1 cellular context compared by ENCODE assay signal in the genomic region with DNA sequence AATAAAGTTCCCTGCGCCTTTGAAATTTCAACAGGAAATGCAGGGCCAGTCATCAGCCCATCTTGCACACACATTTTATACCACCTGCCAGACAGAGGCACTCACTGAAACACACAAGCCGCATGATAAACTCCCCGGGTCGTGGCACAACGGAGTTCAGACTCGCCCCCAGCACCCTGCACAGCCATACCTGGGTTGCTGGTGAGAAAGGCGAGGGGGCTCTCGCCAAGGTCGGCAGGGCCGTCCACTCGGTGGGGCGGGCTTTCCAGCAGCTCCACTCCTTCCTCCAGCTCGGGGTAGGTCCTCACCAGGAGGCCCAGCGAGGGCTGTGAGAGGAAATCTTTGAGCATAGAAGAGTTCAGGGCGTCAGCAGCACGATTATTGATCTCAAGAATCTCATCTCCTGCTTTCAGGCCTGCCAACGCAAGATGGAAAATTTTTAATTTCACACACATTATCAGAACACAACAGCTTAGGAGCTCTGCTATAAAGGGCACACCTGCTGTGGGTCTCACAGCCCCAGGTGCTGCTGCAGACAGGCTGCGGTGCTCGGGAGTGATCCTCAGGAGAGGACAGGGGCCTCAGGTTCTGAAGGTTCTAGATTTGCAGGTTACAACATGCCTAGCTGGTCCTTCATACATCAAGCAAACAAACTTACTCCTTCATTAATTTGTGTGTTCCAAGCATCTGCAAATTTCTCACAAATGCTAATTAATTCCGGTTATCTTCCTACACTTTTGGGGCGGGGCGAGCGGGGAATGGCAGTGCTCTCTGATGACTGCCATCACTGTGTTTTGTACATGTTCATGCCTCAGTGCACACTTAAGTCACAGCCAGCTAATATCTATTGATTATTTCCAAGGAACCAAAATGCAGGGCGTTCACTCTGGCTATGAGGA.
TF ChIP-seq lines count a peak whose summit lies in the region.

No MANE protein-coding gene starts in this region.

TF ChIP-seq in WTC11, 78 proteins besides CTCF, POLR2A, EP300 and RAD21 (continued from another document):
- TF ChIP-seq FOXP4 (CRISPR knock-in tag; IDR thresholded peaks at IDR 0.05), result no peak
- no peak for TF ChIP-seq ATF1 (CRISPR knock-in tag; IDR thresholded peaks at IDR 0.05)
- no peak for TF ChIP-seq EMX1 (CRISPR knock-in tag; IDR thresholded peaks at IDR 0.05)
- no peak for TF ChIP-seq ETV6 (CRISPR knock-in tag; IDR thresholded peaks at IDR 0.05)
